Comparison of ENCODE assay signal across 1 cellular context in genomic region chr10:69182005-69182404, GRCh38.
TF ChIP-seq lines count a peak whose summit lies in the region.

No MANE protein-coding gene starts in this region.

TF ChIP-seq in A549, 52 proteins besides CTCF, POLR2A, EP300 and RAD21:
- no peak for TF ChIP-seq SREBF2 (IDR thresholded peaks at IDR 0.05)
- TF ChIP-seq NR3C1 (IDR thresholded peaks at IDR 0.05): no peak
- TF ChIP-seq HEYL (CRISPR knock-in tag; IDR thresholded peaks at IDR 0.05): no peak
- TF ChIP-seq HOXB5 (CRISPR knock-in tag; IDR thresholded peaks at IDR 0.05): no peak
- TF ChIP-seq BHLHE40 (IDR thresholded peaks at IDR 0.05; ENCODE audit: low read depth, low read length): no peak
- no peak for TF ChIP-seq ZNF302 (CRISPR knock-in tag; IDR thresholded peaks at IDR 0.05)
- TF ChIP-seq REST (IDR thresholded peaks at IDR 0.05): no peak
- no peak for TF ChIP-seq CBX8 (IDR thresholded peaks at IDR 0.05)
- no peak for TF ChIP-seq ELK1 (IDR thresholded peaks at IDR 0.05; ENCODE audit: low read depth, low read length)
- TF ChIP-seq JUNB (IDR thresholded peaks at IDR 0.05): no peak
- no peak for TF ChIP-seq KDM5A (IDR thresholded peaks at IDR 0.05)
